1 cellular context compared by ENCODE assay signal in the genomic region with DNA sequence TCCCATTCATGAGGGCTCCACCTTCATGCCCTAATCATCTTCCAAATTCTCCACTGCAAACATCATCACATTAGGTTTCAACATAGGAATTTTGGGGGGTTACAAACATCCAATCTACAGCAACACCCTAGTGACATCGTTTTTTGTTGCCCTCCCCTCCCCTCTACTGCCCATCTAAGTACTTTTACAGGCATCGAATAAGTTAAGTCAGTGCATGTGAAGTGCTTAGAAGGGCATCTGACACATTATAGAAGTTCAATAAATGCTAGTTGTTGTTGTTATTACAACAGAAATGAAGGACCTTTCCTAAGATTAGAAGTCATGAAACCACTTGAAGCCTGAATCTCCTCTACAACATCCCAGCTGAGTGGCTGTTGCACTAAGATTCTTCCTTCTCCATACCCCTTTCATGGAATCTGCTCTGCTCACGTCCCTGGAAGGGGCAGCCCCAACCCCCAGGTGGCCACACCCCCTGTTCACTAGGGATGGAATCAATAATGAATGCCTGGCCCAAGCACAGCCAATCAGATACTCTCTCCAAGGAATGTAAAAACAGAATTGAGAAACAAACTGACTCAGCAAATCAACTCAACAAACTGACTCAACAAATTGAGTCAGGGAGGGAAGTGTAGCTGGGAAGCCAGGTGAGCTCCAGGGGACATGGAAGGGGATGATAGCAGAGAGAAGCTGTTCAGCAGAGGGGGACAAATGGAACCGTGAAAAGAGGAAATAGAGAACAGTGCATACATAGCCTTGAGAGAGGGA.
TF ChIP-seq lines count a peak whose summit lies in the region.

No MANE protein-coding gene starts in this region.

TF ChIP-seq in HepG2, 621 proteins besides CTCF, POLR2A, EP300 and RAD21 (continues in another document):
- TF ChIP-seq SCMH1 (CRISPR knock-in tag; IDR thresholded peaks at IDR 0.05; ENCODE audit: borderline replicate concordance) (no peak), ZNF737 (CRISPR knock-in tag; IDR thresholded peaks at IDR 0.05; ENCODE audit: borderline replicate concordance) (peak; percentile 7; the same call in 1 of the 2 replicates), REPIN1 (CRISPR knock-in tag; IDR thresholded peaks at IDR 0.05; ENCODE audit: borderline replicate concordance, low read depth) (no peak), CEBPG (CRISPR knock-in tag; IDR thresholded peaks at IDR 0.05) (0 out of 2 replicates have a peak, but pooled peaks have one; percentile 31), MAFK (conservative IDR thresholded peaks at IDR 0.05 in 1 of 2, IDR thresholded peaks at IDR 0.05 in 1 of 2; ENCODE audit: low read length in 2 of 2) (peak; percentile 100), FOSL2 (CRISPR knock-in tag; IDR thresholded peaks at IDR 0.05) (peak; percentile 25; the same call in 1 of the 2 replicates), FOXP1 (IDR thresholded peaks at IDR 0.05) (no peak), FOXP1 (CRISPR knock-in tag; IDR thresholded peaks at IDR 0.05) (peak; percentile 51; the same call in 1 of the 2 replicates), TEAD3 (CRISPR knock-in tag; optimal IDR thresholded peaks at IDR 0.05; ENCODE audit: borderline replicate concordance) (peak; percentile 81), FOXJ3 (CRISPR knock-in tag; IDR thresholded peaks at IDR 0.05; ENCODE audit: borderline replicate concordance) (no peak), ONECUT2 (CRISPR knock-in tag; IDR thresholded peaks at IDR 0.05) (0 out of 2 replicates have a peak, but pooled peaks have one; percentile 28), SP1 (IDR thresholded peaks at IDR 0.05) (no peak), SP1 (CRISPR knock-in tag; IDR thresholded peaks at IDR 0.05) (0 out of 2 replicates have a peak, but pooled peaks have one; percentile 12), DPF2 (CRISPR knock-in tag; IDR thresholded peaks at IDR 0.05; ENCODE audit: borderline replicate concordance, low read depth) (no peak), ZMYM3 (CRISPR knock-in tag; IDR thresholded peaks at IDR 0.05) (no peak), SOX5 (CRISPR knock-in tag; IDR thresholded peaks at IDR 0.05; ENCODE audit: borderline replicate concordance) (peak; percentile 23; the same call in 1 of the 2 replicates), NFE2L2 (IDR thresholded peaks at IDR 0.05; ENCODE audit: low read length) (0 out of 2 replicates have a peak, but pooled peaks have one; percentile 38), RFX5 (IDR thresholded peaks at IDR 0.05; ENCODE audit: low read depth, low read length) (peak; percentile 33; the same call in 1 of the 2 replicates), ZNF598 (CRISPR knock-in tag; IDR thresholded peaks at IDR 0.05; ENCODE audit: borderline replicate concordance) (0 out of 2 replicates have a peak, but pooled peaks have one; percentile 22), CEBPB (IDR thresholded peaks at IDR 0.05; ENCODE audit: borderline replicate concordance, low read depth, low read length) (peak; percentile 54; the same call in 1 of the 2 replicates), GATAD2A (CRISPR knock-in tag; IDR thresholded peaks at IDR 0.05) (0 out of 2 replicates have a peak, but pooled peaks have one; percentile 47), GATAD1 (CRISPR knock-in tag; IDR thresholded peaks at IDR 0.05) (no peak), DNMT3B (CRISPR knock-in tag; conservative IDR thresholded peaks at IDR 0.05) (peak; percentile 24; the same call in 1 of the 2 replicates), ZNF446 (CRISPR knock-in tag; IDR thresholded peaks at IDR 0.05) (no peak), ZNF432 (CRISPR knock-in tag; IDR thresholded peaks at IDR 0.05; ENCODE audit: borderline replicate concordance) (no peak), MAFF (IDR thresholded peaks at IDR 0.05; ENCODE audit: low read depth, low read length) (peak; percentile 100), SAP130 (CRISPR knock-in tag; IDR thresholded peaks at IDR 0.05; ENCODE audit: low read depth) (peak; percentile 66), FOXK1 (CRISPR knock-in tag; IDR thresholded peaks at IDR 0.05; ENCODE audit: borderline replicate concordance, low read depth) (peak; percentile 40; the same call in 1 of the 2 replicates), ZNF510 (CRISPR knock-in tag; IDR thresholded peaks at IDR 0.05; ENCODE audit: low read depth) (no peak)
- TF ChIP-seq, protein P1, sequence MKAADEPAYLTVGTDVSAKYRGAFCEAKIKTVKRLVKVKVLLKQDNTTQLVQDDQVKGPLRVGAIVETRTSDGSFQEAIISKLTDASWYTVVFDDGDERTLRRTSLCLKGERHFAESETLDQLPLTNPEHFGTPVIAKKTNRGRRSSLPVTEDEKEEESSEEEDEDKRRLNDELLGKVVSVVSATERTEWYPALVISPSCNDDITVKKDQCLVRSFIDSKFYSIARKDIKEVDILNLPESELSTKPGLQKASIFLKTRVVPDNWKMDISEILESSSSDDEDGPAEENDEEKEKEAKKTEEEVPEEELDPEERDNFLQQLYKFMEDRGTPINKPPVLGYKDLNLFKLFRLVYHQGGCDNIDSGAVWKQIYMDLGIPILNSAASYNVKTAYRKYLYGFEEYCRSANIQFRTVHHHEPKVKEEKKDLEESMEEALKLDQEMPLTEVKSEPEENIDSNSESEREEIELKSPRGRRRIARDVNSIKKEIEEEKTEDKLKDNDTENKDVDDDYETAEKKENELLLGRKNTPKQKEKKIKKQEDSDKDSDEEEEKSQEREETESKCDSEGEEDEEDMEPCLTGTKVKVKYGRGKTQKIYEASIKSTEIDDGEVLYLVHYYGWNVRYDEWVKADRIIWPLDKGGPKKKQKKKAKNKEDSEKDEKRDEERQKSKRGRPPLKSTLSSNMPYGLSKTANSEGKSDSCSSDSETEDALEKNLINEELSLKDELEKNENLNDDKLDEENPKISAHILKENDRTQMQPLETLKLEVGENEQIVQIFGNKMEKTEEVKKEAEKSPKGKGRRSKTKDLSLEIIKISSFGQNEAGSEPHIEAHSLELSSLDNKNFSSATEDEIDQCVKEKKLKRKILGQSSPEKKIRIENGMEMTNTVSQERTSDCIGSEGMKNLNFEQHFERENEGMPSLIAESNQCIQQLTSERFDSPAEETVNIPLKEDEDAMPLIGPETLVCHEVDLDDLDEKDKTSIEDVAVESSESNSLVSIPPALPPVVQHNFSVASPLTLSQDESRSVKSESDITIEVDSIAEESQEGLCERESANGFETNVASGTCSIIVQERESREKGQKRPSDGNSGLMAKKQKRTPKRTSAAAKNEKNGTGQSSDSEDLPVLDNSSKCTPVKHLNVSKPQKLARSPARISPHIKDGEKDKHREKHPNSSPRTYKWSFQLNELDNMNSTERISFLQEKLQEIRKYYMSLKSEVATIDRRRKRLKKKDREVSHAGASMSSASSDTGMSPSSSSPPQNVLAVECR (CRISPR knock-in tag; IDR thresholded peaks at IDR 0.05; ENCODE audit: borderline replicate concordance) = peak; percentile 31; the same call in 1 of the 2 replicates
- TF ChIP-seq, protein P2, sequence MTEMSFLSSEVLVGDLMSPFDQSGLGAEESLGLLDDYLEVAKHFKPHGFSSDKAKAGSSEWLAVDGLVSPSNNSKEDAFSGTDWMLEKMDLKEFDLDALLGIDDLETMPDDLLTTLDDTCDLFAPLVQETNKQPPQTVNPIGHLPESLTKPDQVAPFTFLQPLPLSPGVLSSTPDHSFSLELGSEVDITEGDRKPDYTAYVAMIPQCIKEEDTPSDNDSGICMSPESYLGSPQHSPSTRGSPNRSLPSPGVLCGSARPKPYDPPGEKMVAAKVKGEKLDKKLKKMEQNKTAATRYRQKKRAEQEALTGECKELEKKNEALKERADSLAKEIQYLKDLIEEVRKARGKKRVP (CRISPR knock-in tag; IDR thresholded peaks at IDR 0.05) = 0 out of 4 replicates have a peak, but pooled peaks of 1 of the 2 experiments have one; percentile 20
- TF ChIP-seq, protein P3, sequence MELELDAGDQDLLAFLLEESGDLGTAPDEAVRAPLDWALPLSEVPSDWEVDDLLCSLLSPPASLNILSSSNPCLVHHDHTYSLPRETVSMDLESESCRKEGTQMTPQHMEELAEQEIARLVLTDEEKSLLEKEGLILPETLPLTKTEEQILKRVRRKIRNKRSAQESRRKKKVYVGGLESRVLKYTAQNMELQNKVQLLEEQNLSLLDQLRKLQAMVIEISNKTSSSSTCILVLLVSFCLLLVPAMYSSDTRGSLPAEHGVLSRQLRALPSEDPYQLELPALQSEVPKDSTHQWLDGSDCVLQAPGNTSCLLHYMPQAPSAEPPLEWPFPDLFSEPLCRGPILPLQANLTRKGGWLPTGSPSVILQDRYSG (CRISPR knock-in tag; IDR thresholded peaks at IDR 0.05) = no peak
- TF ChIP-seq, protein P4, sequence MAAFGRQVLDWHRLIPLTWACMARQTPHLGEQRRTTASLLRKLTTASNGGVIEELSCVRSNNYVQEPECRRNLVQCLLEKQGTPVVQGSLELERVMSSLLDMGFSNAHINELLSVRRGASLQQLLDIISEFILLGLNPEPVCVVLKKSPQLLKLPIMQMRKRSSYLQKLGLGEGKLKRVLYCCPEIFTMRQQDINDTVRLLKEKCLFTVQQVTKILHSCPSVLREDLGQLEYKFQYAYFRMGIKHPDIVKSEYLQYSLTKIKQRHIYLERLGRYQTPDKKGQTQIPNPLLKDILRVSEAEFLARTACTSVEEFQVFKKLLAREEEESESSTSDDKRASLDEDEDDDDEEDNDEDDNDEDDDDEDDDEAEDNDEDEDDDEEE (CRISPR knock-in tag; IDR thresholded peaks at IDR 0.05) = peak; percentile 71; the same call in 1 of the 2 replicates
- TF ChIP-seq, protein P5, sequence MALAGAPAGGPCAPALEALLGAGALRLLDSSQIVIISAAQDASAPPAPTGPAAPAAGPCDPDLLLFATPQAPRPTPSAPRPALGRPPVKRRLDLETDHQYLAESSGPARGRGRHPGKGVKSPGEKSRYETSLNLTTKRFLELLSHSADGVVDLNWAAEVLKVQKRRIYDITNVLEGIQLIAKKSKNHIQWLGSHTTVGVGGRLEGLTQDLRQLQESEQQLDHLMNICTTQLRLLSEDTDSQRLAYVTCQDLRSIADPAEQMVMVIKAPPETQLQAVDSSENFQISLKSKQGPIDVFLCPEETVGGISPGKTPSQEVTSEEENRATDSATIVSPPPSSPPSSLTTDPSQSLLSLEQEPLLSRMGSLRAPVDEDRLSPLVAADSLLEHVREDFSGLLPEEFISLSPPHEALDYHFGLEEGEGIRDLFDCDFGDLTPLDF (CRISPR knock-in tag; IDR thresholded peaks at IDR 0.05) = no peak
- TF ChIP-seq, protein P6, sequence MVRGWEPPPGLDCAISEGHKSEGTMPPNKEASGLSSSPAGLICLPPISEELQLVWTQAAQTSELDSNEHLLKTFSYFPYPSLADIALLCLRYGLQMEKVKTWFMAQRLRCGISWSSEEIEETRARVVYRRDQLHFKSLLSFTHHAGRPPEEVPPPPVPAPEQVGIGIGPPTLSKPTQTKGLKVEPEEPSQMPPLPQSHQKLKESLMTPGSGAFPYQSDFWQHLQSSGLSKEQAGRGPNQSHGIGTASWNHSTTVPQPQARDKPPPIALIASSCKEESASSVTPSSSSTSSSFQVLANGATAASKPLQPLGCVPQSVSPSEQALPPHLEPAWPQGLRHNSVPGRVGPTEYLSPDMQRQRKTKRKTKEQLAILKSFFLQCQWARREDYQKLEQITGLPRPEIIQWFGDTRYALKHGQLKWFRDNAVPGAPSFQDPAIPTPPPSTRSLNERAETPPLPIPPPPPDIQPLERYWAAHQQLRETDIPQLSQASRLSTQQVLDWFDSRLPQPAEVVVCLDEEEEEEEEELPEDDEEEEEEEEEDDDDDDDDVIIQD (CRISPR knock-in tag; IDR thresholded peaks at IDR 0.05; ENCODE audit: low read depth) = no peak
- TF ChIP-seq, protein P7, sequence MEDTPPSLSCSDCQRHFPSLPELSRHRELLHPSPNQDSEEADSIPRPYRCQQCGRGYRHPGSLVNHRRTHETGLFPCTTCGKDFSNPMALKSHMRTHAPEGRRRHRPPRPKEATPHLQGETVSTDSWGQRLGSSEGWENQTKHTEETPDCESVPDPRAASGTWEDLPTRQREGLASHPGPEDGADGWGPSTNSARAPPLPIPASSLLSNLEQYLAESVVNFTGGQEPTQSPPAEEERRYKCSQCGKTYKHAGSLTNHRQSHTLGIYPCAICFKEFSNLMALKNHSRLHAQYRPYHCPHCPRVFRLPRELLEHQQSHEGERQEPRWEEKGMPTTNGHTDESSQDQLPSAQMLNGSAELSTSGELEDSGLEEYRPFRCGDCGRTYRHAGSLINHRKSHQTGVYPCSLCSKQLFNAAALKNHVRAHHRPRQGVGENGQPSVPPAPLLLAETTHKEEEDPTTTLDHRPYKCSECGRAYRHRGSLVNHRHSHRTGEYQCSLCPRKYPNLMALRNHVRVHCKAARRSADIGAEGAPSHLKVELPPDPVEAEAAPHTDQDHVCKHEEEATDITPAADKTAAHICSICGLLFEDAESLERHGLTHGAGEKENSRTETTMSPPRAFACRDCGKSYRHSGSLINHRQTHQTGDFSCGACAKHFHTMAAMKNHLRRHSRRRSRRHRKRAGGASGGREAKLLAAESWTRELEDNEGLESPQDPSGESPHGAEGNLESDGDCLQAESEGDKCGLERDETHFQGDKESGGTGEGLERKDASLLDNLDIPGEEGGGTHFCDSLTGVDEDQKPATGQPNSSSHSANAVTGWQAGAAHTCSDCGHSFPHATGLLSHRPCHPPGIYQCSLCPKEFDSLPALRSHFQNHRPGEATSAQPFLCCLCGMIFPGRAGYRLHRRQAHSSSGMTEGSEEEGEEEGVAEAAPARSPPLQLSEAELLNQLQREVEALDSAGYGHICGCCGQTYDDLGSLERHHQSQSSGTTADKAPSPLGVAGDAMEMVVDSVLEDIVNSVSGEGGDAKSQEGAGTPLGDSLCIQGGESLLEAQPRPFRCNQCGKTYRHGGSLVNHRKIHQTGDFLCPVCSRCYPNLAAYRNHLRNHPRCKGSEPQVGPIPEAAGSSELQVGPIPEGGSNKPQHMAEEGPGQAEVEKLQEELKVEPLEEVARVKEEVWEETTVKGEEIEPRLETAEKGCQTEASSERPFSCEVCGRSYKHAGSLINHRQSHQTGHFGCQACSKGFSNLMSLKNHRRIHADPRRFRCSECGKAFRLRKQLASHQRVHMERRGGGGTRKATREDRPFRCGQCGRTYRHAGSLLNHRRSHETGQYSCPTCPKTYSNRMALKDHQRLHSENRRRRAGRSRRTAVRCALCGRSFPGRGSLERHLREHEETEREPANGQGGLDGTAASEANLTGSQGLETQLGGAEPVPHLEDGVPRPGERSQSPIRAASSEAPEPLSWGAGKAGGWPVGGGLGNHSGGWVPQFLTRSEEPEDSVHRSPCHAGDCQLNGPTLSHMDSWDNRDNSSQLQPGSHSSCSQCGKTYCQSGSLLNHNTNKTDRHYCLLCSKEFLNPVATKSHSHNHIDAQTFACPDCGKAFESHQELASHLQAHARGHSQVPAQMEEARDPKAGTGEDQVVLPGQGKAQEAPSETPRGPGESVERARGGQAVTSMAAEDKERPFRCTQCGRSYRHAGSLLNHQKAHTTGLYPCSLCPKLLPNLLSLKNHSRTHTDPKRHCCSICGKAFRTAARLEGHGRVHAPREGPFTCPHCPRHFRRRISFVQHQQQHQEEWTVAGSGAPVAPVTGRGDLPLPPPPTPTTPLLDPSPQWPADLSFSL (CRISPR knock-in tag; IDR thresholded peaks at IDR 0.05) = 0 out of 2 replicates have a peak, but pooled peaks have one; percentile 46
- TF ChIP-seq, protein P8, sequence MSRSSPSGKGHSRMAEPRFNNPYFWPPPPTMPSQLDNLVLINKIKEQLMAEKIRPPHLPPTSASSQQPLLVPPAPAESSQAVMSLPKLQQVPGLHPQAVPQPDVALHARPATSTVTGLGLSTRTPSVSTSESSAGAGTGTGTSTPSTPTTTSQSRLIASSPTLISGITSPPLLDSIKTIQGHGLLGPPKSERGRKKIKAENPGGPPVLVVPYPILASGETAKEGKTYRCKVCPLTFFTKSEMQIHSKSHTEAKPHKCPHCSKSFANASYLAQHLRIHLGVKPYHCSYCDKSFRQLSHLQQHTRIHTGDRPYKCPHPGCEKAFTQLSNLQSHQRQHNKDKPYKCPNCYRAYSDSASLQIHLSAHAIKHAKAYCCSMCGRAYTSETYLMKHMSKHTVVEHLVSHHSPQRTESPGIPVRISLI (CRISPR knock-in tag; IDR thresholded peaks at IDR 0.05; ENCODE audit: borderline replicate concordance) = no peak
